ENCODE assay signal across 22 cellular contexts in the genomic region with DNA sequence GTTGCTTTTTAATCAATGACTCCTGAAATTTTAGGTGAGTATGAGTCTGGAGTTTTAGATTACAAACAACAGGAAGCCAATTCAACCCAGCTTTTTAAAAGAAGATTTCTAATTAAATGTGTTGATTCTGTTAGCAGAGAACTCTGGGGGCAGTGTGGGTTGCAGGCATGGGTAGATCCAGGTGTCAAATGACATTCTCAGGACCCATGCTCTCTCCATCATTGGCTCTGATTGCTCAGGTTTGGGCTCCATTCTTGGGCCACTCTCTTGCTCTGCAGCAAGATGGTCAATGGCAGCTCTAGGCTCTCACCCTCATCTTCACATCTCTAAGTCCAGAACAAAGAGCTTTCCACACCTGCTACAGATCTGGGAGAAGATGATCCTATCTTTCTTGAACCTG.
"Had no signal": no experiment of that assay in that cellular context is flagged by ENCODE, and none has a peak within 500 bp of the region (broad histone marks: within the 10 kb centered on the region; RNA-seq: fewer than 3 reads in every experiment).

No MANE protein-coding gene starts in this region.

- H3K4me1 ChIP-seq: Peyer's patch had no signal

- H3K36me3 ChIP-seq: MG63, Peyer's patch, SJCRH30 had no signal

- DNase-seq: Karpas-422; KG1; MG63; NCI-H1092; NCI-H1105 treated with DMSO at 0.1 percent for 48 hours; NCI-H1417 treated with DMSO at 0.1 percent for 48 hours; NCI-H146; NCI-H1694 treated with DMSO at 0.1 percent for 48 hours; NCI-H1930; NCI-H2081; NCI-H2107; NCI-H524; NCI-H526 treated with DMSO at 0.1 percent for 48 hours; NCI-H748 treated with DMSO at 0.1 percent for 48 hours; NK-92 treated with Interleukin-12 subunit alpha and Interleukin-12 subunit beta, amount 100 ng/mL, for 24 hours; OCI-M1; PC-9; Peyer's patch; SHP77 treated with DMSO at 0.1 percent for 48 hours; SJCRH30 had no signal

- H3K27me3 ChIP-seq: MG63, Peyer's patch, SJCRH30 had no signal

- ATAC-seq: Right ventricle myocardium inferior, SK-N-SH treated with all-trans-retinoic acid at 6 μM for 48 hours had no signal

- H3K4me3 ChIP-seq: MG63, PC-9, Peyer's patch, SJCRH30 had no signal

- H2AFZ ChIP-seq: PC-9 had no signal

- H3K4me2 ChIP-seq: PC-9 had no signal

- H3K9me3 ChIP-seq: Peyer's patch, SJCRH30 had no signal

- H3K27ac ChIP-seq: PC-9, Peyer's patch, SJCRH30 had no signal
